ENCODE assay signal across 20 cellular contexts in the genomic region with DNA sequence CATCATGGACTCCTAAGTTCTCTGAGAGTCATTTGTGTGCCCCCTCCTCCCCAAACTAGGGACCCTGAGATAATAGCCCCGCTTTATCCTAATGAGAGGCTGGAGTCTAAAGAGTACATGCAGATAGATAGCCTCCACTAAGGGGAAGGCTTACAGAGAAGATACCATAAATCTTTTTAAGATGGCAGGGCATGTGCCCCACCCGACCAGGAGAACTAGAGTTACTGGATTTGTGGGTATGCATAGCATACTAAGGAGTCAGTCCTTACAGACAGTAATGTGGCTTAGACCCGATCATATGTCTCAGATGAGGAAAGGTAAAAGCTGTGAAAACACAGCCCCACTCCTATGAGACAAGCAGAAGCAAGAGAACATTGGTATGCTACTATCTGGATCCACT. TPM values are rescaled to one million over a fixed set of nuclear protein-coding genes. Genes with fewer than 3 reads are reported as not detected.
DNase-seq lines count a peak whose midpoint lies in the region; ATAC-seq and TF ChIP-seq lines count a peak whose summit lies in the region.
"Had no signal": no experiment of that assay in that cellular context is flagged by ENCODE, and none has a peak within 500 bp of the region (broad histone marks: within the 10 kb centered on the region; RNA-seq: fewer than 3 reads in every experiment).

No MANE protein-coding gene starts in this region.

- H3K4me1 ChIP-seq in hepatocyte (ENCODE audit: insufficient read depth) (no peaks in the 10 kb centered on the region), trophoblast cell (ENCODE audit: control insufficient read depth in 1 of 2, insufficient read depth in 2 of 2, low read length in 2 of 2) (peaks cover 5% of the 10 kb centered on the region in 2 experiments), mesenchymal stem cell (ENCODE audit: control insufficient read depth, insufficient read depth, low read depth, low read length) (no peaks in the 10 kb centered on the region)
- H3K4me1 ChIP-seq: SJCRH30 had no signal

- no peak overlapping the region for H2BK15ac ChIP-seq in mesenchymal stem cell (ENCODE audit: low read depth, poor library complexity, severe bottlenecking)

- no peaks in the 10 kb centered on the region for H3K79me2 ChIP-seq in hepatocyte
- no peaks in the 10 kb centered on the region for H3K79me2 ChIP-seq in trophoblast cell (ENCODE audit: control insufficient read depth, insufficient read depth, low read length, poor library complexity)

- H3K18ac ChIP-seq in trophoblast cell (ENCODE audit: low read length): no peak overlapping the region
- no peak overlapping the region for H3K18ac ChIP-seq in mesenchymal stem cell (ENCODE audit: low read depth in 1 of 2, low read length in 2 of 2)

- H3K79me1 ChIP-seq in trophoblast cell (ENCODE audit: low read length) (no peaks in the 10 kb centered on the region), mesenchymal stem cell (replicated peaks; ENCODE audit: low read length, poor library complexity, severe bottlenecking) (no peaks in the 10 kb centered on the region)

- TF ChIP-seq CTCF in WERI-Rb-1 (IDR thresholded peaks at IDR 0.05; ENCODE audit: low read depth, low read length) (no peak), hepatocyte (IDR thresholded peaks at IDR 0.05; ENCODE audit: poor library complexity) (no peak)

- H4K8ac ChIP-seq in trophoblast cell (ENCODE audit: low read depth, low read length): no peak overlapping the region
- no peak overlapping the region for H4K8ac ChIP-seq in mesenchymal stem cell (ENCODE audit: low read length)

- H3K4me2 ChIP-seq in hepatocyte (no peak overlapping the region), trophoblast cell (ENCODE audit: low read length) (peak overlapping the region; percentile 29), mesenchymal stem cell (ENCODE audit: low read length, poor library complexity, severe bottlenecking) (no peak overlapping the region)

- no peaks in the 10 kb centered on the region for H3K9me2 ChIP-seq in hepatocyte (replicated peaks; ENCODE audit: insufficient read depth)

- H4K91ac ChIP-seq in trophoblast cell (ENCODE audit: low read depth, low read length) (no peak overlapping the region), mesenchymal stem cell (ENCODE audit: low read length) (no peak overlapping the region)

- no peak overlapping the region for H2AFZ ChIP-seq in hepatocyte
- H2AFZ ChIP-seq in trophoblast cell (ENCODE audit: insufficient read depth, low read length, poor library complexity): no peak overlapping the region
- H2AFZ ChIP-seq in mesenchymal stem cell (ENCODE audit: low read depth, low read length): no peak overlapping the region

- H3K9ac ChIP-seq in trophoblast cell (ENCODE audit: low read length) (no peak overlapping the region), mesenchymal stem cell (ENCODE audit: low read length) (no peak overlapping the region)

- no peak overlapping the region for H3K4ac ChIP-seq in trophoblast cell (ENCODE audit: low read depth, low read length)
- no peak overlapping the region for H3K4ac ChIP-seq in mesenchymal stem cell (ENCODE audit: low read depth in 1 of 2, low read length in 2 of 2)

- H2AK5ac ChIP-seq in trophoblast cell (ENCODE audit: low read length): no peak overlapping the region
- H2AK5ac ChIP-seq in mesenchymal stem cell (ENCODE audit: low read length, severe bottlenecking): no peak overlapping the region

- H3K27ac ChIP-seq in WERI-Rb-1: peak overlapping the region; percentile 73
- no peak overlapping the region for H3K27ac ChIP-seq in hepatocyte
- no peak overlapping the region for H3K27ac ChIP-seq in trophoblast cell (ENCODE audit: low read depth, low read length)
- H3K27ac ChIP-seq in mesenchymal stem cell (ENCODE audit: low read length, poor library complexity, severe bottlenecking): no peak overlapping the region
- H3K27ac ChIP-seq: C4-2B, SJCRH30 had no signal

- no peaks in the 10 kb centered on the region for H3K9me3 ChIP-seq in WERI-Rb-1 (ENCODE audit: severe bottlenecking)
- H3K9me3 ChIP-seq in hepatocyte (ENCODE audit: low read depth): no peaks in the 10 kb centered on the region
- H3K9me3 ChIP-seq in trophoblast cell (ENCODE audit: insufficient read depth, low read depth, low read length): no peaks in the 10 kb centered on the region
- H3K9me3 ChIP-seq in mesenchymal stem cell (ENCODE audit: control insufficient read depth, low read length): no peaks in the 10 kb centered on the region
- H3K9me3 ChIP-seq: SJCRH30 had no signal

- peak overlapping the region; percentile 42 for H3K4me3 ChIP-seq in WERI-Rb-1 (ENCODE audit: low read depth, low read length)
- H3K4me3 ChIP-seq in hepatocyte: no peak overlapping the region
- H3K4me3 ChIP-seq in trophoblast cell (ENCODE audit: low read depth, low read length): no peak overlapping the region
- no peak overlapping the region for H3K4me3 ChIP-seq in mesenchymal stem cell (ENCODE audit: insufficient read depth in 1 of 2, low read depth in 1 of 2, low read length in 2 of 2)
- H3K4me3 ChIP-seq: SJCRH30 had no signal

- no peak overlapping the region for H4K12ac ChIP-seq in trophoblast cell (ENCODE audit: low read depth, low read length)

- no peak overlapping the region for H3K14ac ChIP-seq in trophoblast cell (ENCODE audit: low read length)
- H3K14ac ChIP-seq in mesenchymal stem cell (ENCODE audit: low read length in 2 of 2): no peak overlapping the region

- H3K36me3 ChIP-seq in WERI-Rb-1 (no peaks in the 10 kb centered on the region), hepatocyte (replicated peaks; ENCODE audit: insufficient read depth, low read depth) (no peaks in the 10 kb centered on the region), trophoblast cell (ENCODE audit: control insufficient read depth in 1 of 2, insufficient read depth in 2 of 2, low read length in 2 of 2) (no peaks in the 10 kb centered on the region), mesenchymal stem cell (ENCODE audit: control insufficient read depth in 1 of 2, insufficient read depth in 2 of 2, low read depth in 1 of 2, low read length in 2 of 2) (no peaks in the 10 kb centered on the region)
- H3K36me3 ChIP-seq: SJCRH30 had no signal

- no peak overlapping the region for H2BK12ac ChIP-seq in trophoblast cell (ENCODE audit: low read length)
- H2BK12ac ChIP-seq in mesenchymal stem cell (ENCODE audit: low read length in 2 of 2): no peak overlapping the region

- no peak overlapping the region for H2BK120ac ChIP-seq in trophoblast cell (ENCODE audit: insufficient read depth, low read length, poor library complexity)
- no peak overlapping the region for H2BK120ac ChIP-seq in mesenchymal stem cell (ENCODE audit: low read depth, low read length)

- H3K23ac ChIP-seq in trophoblast cell (ENCODE audit: low read length) (no peak overlapping the region), mesenchymal stem cell (ENCODE audit: low read length in 2 of 2) (no peak overlapping the region)

- H2BK5ac ChIP-seq in trophoblast cell (ENCODE audit: low read depth, low read length, poor library complexity) (no peak overlapping the region), mesenchymal stem cell (ENCODE audit: low read depth, low read length, poor library complexity, severe bottlenecking) (no peak overlapping the region)

- H3K27me3 ChIP-seq in WERI-Rb-1 (ENCODE audit: insufficient read depth, low read depth, severe bottlenecking) (no peaks in the 10 kb centered on the region), hepatocyte (no peaks in the 10 kb centered on the region), trophoblast cell (ENCODE audit: insufficient read depth, low read length) (no peaks in the 10 kb centered on the region), mesenchymal stem cell (ENCODE audit: control insufficient read depth in 1 of 2, insufficient read depth in 1 of 2, low read length in 2 of 2) (no peaks in the 10 kb centered on the region)
- H3K27me3 ChIP-seq: SJCRH30 had no signal

- ATAC-seq in GM21528 (IDR thresholded peaks at IDR 0.05; ENCODE audit: low FRiP score, unreplicated experiment): no peak
- ATAC-seq in GM21717 (IDR thresholded peaks at IDR 0.05; ENCODE audit: unreplicated experiment): no peak

- peak; percentile 12 for DNase-seq in HPDE6-E6E7 (ENCODE audit: extremely low spot score)
- peak; percentile 77 for DNase-seq in WERI-Rb-1
- peak; percentile 8 for DNase-seq in hepatocyte (ENCODE audit: low spot score)
- DNase-seq in trophoblast cell: peak; percentile 86 to 94
- DNase-seq in mesenchymal stem cell: no peak
- DNase-seq in NCI-H1092 (lab: John Stamatoyannopoulos, UW): no peak
- DNase-seq: Calu3; CD8-positive, alpha-beta memory T cell; DMS153; KG1; NCI-H1092 treated with DMSO at 0.1 percent for 48 hours; NCI-H1436 treated with DMSO at 0.1 percent for 48 hours; NCI-H2029; NCI-H226; NCI-H510A treated with DMSO at 0.1 percent for 48 hours; NCI-H748 treated with DMSO at 0.1 percent for 48 hours; SJCRH30 had no signal

- no peaks in the 10 kb centered on the region for H4K20me1 ChIP-seq in hepatocyte (ENCODE audit: insufficient read depth, poor library complexity, severe bottlenecking)

- WGBS in hepatocyte (ENCODE audit: low lambda C conversion rate, missing lambda C conversion rate): 65% methylated on average over 3 of the region's 3 CpGs
- WGBS in trophoblast cell (ENCODE audit: extremely low coverage, insufficient coverage, insufficient read length): no CpG with 5 or more reads among the region's 3 CpGs
- 83% methylated on average over 3 of the region's 3 CpGs for WGBS in mesenchymal stem cell

RNA-seq across cellular contexts. Expression of gene PKN2, which starts 25.7 kb away (rescaled TPM):
- total RNA-seq in hepatocyte: 54.0 and 55.1 TPM in 2 replicates
- 16.4 and 16.8 TPM in 2 replicates for polyA plus RNA-seq in hepatocyte
- 23.8 and 24.5 TPM in 2 replicates for polyA plus RNA-seq in trophoblast cell (2013)
- 22.5 TPM for polyA plus RNA-seq in mesenchymal stem cell (2013, experiment 1 of 2)
- 22.7 TPM for polyA plus RNA-seq in mesenchymal stem cell (2013, experiment 2 of 2)

Comparison
In these comparisons a context has a peak if more than half of its experiments do, and no peak if none do; other contexts are left out.
1. DNase-seq: peak in HPDE6-E6E7 (single experiment), WERI-Rb-1 (single experiment), hepatocyte (single experiment) and trophoblast cell (2 of 2); none in mesenchymal stem cell (single experiment) and NCI-H1092 (single experiment).